ENCODE assay signal across 28 cellular contexts in genomic region chr9:73805853-73806458, GRCh38.
"Had no signal": no experiment of that assay in that cellular context is flagged by ENCODE, and none has a peak within 500 bp of the region (broad histone marks: within the 10 kb centered on the region; RNA-seq: fewer than 3 reads in every experiment).

No MANE protein-coding gene starts in this region.

- DNase-seq: activated CD4-positive, alpha-beta T cell treated with anti-CD3 and anti-CD28 coated beads for 48 hours; activated CD4-positive, alpha-beta T cell treated with anti-CD3 and anti-CD28 coated beads, Interleukin-2, amount 50 U/mL, for 4 hours; activated CD4-positive, CD25-positive, alpha-beta regulatory T cell treated with anti-CD3 and anti-CD28 coated beads, Interleukin-2, amount 50 U/mL, for 72 hours; activated CD8-positive, alpha-beta memory T cell treated with anti-CD3 and anti-CD28 coated beads, Interleukin-2, amount 50 U/mL, for 48 hours; activated CD8-positive, alpha-beta T cell treated with anti-CD3 and anti-CD28 coated beads, Interleukin-2, amount 10 ng/mL, durations not matched to agents 7 days and 5 days; activated naive CD4-positive, alpha-beta T cell treated with anti-CD3 and anti-CD28 coated beads, Interleukin-2, amount 50 U/mL, for 16 hours; activated naive CD8-positive, alpha-beta T cell treated with anti-CD3 and anti-CD28 coated beads, Interleukin-2, amount 10 ng/mL, durations not matched to agents 7 days and 5 days; activated T-cell treated with anti-CD3 and anti-CD28 coated beads, Interleukin-2, amount 50 U/mL, for 1 hour; amniotic stem cell; body of pancreas; KG1; MV-4-11; NCI-H1092 treated with DMSO at 0.1 percent for 48 hours; NCI-H1417 treated with DMSO at 0.1 percent for 48 hours; NCI-H1694; NCI-H2029; NCI-H2107; NCI-H2171 treated with DMSO at 0.1 percent for 48 hours; NCI-H526; NK-92 treated with Interleukin-12 subunit alpha and Interleukin-12 subunit beta, amount 100 ng/mL, for 24 hours; PC-3; SHP77 had no signal

- H3K27me3 ChIP-seq: ascending aorta, body of pancreas had no signal

- H3K27me3 Mint-ChIP-seq: activated naive CD8-positive, alpha-beta T cell treated with anti-CD3 and anti-CD28 coated beads, Interleukin-2, amount 10 ng/mL, durations not matched to agents 7 days and 5 days; central memory CD8-positive, alpha-beta T cell had no signal

- H3K27ac Mint-ChIP-seq: activated CD8-positive, alpha-beta T cell treated with anti-CD3 and anti-CD28 coated beads, Interleukin-2, amount 10 ng/mL, durations not matched to agents 7 days and 5 days; activated naive CD8-positive, alpha-beta T cell treated with anti-CD3 and anti-CD28 coated beads, Interleukin-2, amount 10 ng/mL, durations not matched to agents 7 days and 5 days; T-helper 1 cell treated with Interleukin-12 subunit alpha and Interleukin-12 subunit beta and Interleukin-4 antibody, amounts not matched to agents 30 μg/mL and 1 μg/mL, for 36 hours; WTC11 had no signal

- FAIRE-seq: RCC 7860 had no signal

- H3K36me3 ChIP-seq: ascending aorta, SJSA1 had no signal

- H3K9me3 ChIP-seq: ascending aorta, body of pancreas, SJSA1 had no signal

- H3K4me1 Mint-ChIP-seq: activated naive CD8-positive, alpha-beta T cell treated with anti-CD3 and anti-CD28 coated beads, Interleukin-2, amount 10 ng/mL, durations not matched to agents 7 days and 5 days; central memory CD8-positive, alpha-beta T cell had no signal

- H3K4me3 ChIP-seq: ascending aorta, body of pancreas, SJSA1 had no signal

- H3K4me3 Mint-ChIP-seq: activated CD8-positive, alpha-beta T cell treated with anti-CD3 and anti-CD28 coated beads, Interleukin-2, amount 10 ng/mL, durations not matched to agents 7 days and 5 days; activated naive CD8-positive, alpha-beta T cell treated with anti-CD3 and anti-CD28 coated beads, Interleukin-2, amount 10 ng/mL, durations not matched to agents 7 days and 5 days; central memory CD8-positive, alpha-beta T cell; T-helper 1 cell treated with Interleukin-12 subunit alpha and Interleukin-12 subunit beta and Interleukin-4 antibody, amounts not matched to agents 30 μg/mL and 1 μg/mL, for 36 hours; WTC11 had no signal

- H3K4me1 ChIP-seq: ascending aorta, body of pancreas, SJSA1 had no signal

- H3K36me3 Mint-ChIP-seq: activated naive CD8-positive, alpha-beta T cell treated with anti-CD3 and anti-CD28 coated beads, Interleukin-2, amount 10 ng/mL, durations not matched to agents 7 days and 5 days; WTC11 had no signal

- H3K27ac ChIP-seq: ascending aorta, body of pancreas, SJSA1 had no signal

- H3K9me3 Mint-ChIP-seq: activated naive CD8-positive, alpha-beta T cell treated with anti-CD3 and anti-CD28 coated beads, Interleukin-2, amount 10 ng/mL, durations not matched to agents 7 days and 5 days; T-helper 1 cell treated with Interleukin-12 subunit alpha and Interleukin-12 subunit beta and Interleukin-4 antibody, amounts not matched to agents 30 μg/mL and 1 μg/mL, for 36 hours; WTC11 had no signal

- ATAC-seq: activated CD8-positive, alpha-beta T cell treated with anti-CD3 and anti-CD28 coated beads, Interleukin-2, amount 10 ng/mL, durations not matched to agents 7 days and 5 days; body of pancreas; PC-3; WTC11 had no signal
